ENCODE assay signal across 21 cellular contexts in genomic region chr12:24111591-24111990, GRCh38.
DNase-seq lines count a peak whose midpoint lies in the region; ATAC-seq and FAIRE-seq lines count a peak whose summit lies in the region.
"Had no signal": no experiment of that assay in that cellular context is flagged by ENCODE, and none has a peak within 500 bp of the region (broad histone marks: within the 10 kb centered on the region; RNA-seq: fewer than 3 reads in every experiment).

No MANE protein-coding gene starts in this region.

- no peak overlapping the region for H3K27ac Mint-ChIP-seq in activated CD8-positive, alpha-beta T cell treated with anti-CD3 and anti-CD28 coated beads, Interleukin-2, amount 10 ng/mL, durations not matched to agents 7 days and 5 days
- H3K27ac Mint-ChIP-seq: activated naive CD4-positive, alpha-beta T cell treated with anti-CD3 and anti-CD28 coated beads, Interleukin-2, amount 50 U/mL, for 72 hours; immature natural killer cell; stimulated activated naive CD8-positive, alpha-beta T cell treated with anti-CD3 and anti-CD28 coated beads, Interleukin-15, amount 100 ng/mL, for 72 hours had no signal

- DNase-seq in M059J (ENCODE audit: low read depth) (peak; percentile 54), midbrain (lab: John Stamatoyannopoulos, UW) (no peak), NCI-H1048 (lab: John Stamatoyannopoulos, UW) (no peak)
- no peak for DNase-seq in activated CD8-positive, alpha-beta T cell treated with anti-CD3 and anti-CD28 coated beads, Interleukin-2, amount 10 ng/mL, durations not matched to agents 7 days and 5 days
- DNase-seq in stimulated activated CD4-positive, alpha-beta T cell treated with anti-CD3 and anti-CD28 coated beads, Interleukin-1b, Interleukin-23, amount 100 ng/mL, for 48 hours: no peak
- DNase-seq: 8988T; activated CD4-positive, alpha-beta T cell treated with anti-CD3 and anti-CD28 coated beads for 4 hours; BE2C; body of pancreas; Caco-2; immature natural killer cell; NCI-H524; NK-92 treated with Interleukin-12 subunit alpha and Interleukin-12 subunit beta, amount 100 ng/mL, for 24 hours; spleen; stimulated activated naive CD8-positive, alpha-beta T cell treated with anti-CD3 and anti-CD28 coated beads, Interleukin-15, amount 100 ng/mL, for 72 hours had no signal

- no peaks in the 10 kb centered on the region for H3K27me3 Mint-ChIP-seq in activated CD8-positive, alpha-beta T cell treated with anti-CD3 and anti-CD28 coated beads, Interleukin-2, amount 10 ng/mL, durations not matched to agents 7 days and 5 days (ENCODE audit: low read depth)
- H3K27me3 Mint-ChIP-seq: stimulated activated naive CD8-positive, alpha-beta T cell treated with anti-CD3 and anti-CD28 coated beads, Interleukin-15, amount 100 ng/mL, for 72 hours had no signal

- CTCF ChIA-PET in activated CD8-positive, alpha-beta T cell treated with anti-CD3 and anti-CD28 coated beads, Interleukin-2, amount 10 ng/mL, durations not matched to agents 7 days and 5 days (lab: Charles Lee): no interaction called here

- no peak overlapping the region for H3K4me3 Mint-ChIP-seq in activated CD8-positive, alpha-beta T cell treated with anti-CD3 and anti-CD28 coated beads, Interleukin-2, amount 10 ng/mL, durations not matched to agents 7 days and 5 days
- H3K4me3 Mint-ChIP-seq: immature natural killer cell; stimulated activated naive CD8-positive, alpha-beta T cell treated with anti-CD3 and anti-CD28 coated beads, Interleukin-15, amount 100 ng/mL, for 72 hours had no signal

- FAIRE-seq in A204.1 (lab: Jason Lieb, UNC): peak; percentile 3
- FAIRE-seq in endometrium (lab: Jason Lieb, UNC): peak; percentile 55
- peak; percentile 49 for FAIRE-seq in islet of Langerhans (lab: Jason Lieb, UNC)
- FAIRE-seq: colon, GM19239 had no signal

- POLR2A ChIA-PET in activated CD8-positive, alpha-beta T cell treated with anti-CD3 and anti-CD28 coated beads, Interleukin-2, amount 10 ng/mL, durations not matched to agents 7 days and 5 days (lab: Charles Lee): no interaction called here

- H3K36me3 Mint-ChIP-seq in activated CD8-positive, alpha-beta T cell treated with anti-CD3 and anti-CD28 coated beads, Interleukin-2, amount 10 ng/mL, durations not matched to agents 7 days and 5 days (ENCODE audit: low read depth): no peaks in the 10 kb centered on the region
- H3K36me3 Mint-ChIP-seq: activated naive CD4-positive, alpha-beta T cell treated with anti-CD3 and anti-CD28 coated beads, Interleukin-2, amount 50 U/mL, for 72 hours; immature natural killer cell had no signal

- no peaks in the 10 kb centered on the region for H3K9me3 Mint-ChIP-seq in activated CD8-positive, alpha-beta T cell treated with anti-CD3 and anti-CD28 coated beads, Interleukin-2, amount 10 ng/mL, durations not matched to agents 7 days and 5 days (ENCODE audit: insufficient read depth)
- H3K9me3 Mint-ChIP-seq: activated naive CD4-positive, alpha-beta T cell treated with anti-CD3 and anti-CD28 coated beads, Interleukin-2, amount 50 U/mL, for 72 hours; stimulated activated naive CD8-positive, alpha-beta T cell treated with anti-CD3 and anti-CD28 coated beads, Interleukin-15, amount 100 ng/mL, for 72 hours had no signal

- ATAC-seq in activated CD8-positive, alpha-beta T cell treated with anti-CD3 and anti-CD28 coated beads, Interleukin-2, amount 10 ng/mL, durations not matched to agents 7 days and 5 days: no peak
- ATAC-seq: activated naive CD4-positive, alpha-beta T cell treated with anti-CD3 and anti-CD28 coated beads, Interleukin-2, amount 50 U/mL, for 72 hours; body of pancreas; stimulated activated naive CD8-positive, alpha-beta T cell treated with anti-CD3 and anti-CD28 coated beads, Interleukin-15, amount 100 ng/mL, for 72 hours had no signal

- no peaks in the 10 kb centered on the region for H3K4me1 Mint-ChIP-seq in activated CD8-positive, alpha-beta T cell treated with anti-CD3 and anti-CD28 coated beads, Interleukin-2, amount 10 ng/mL, durations not matched to agents 7 days and 5 days (ENCODE audit: low read depth)
- H3K4me1 Mint-ChIP-seq: immature natural killer cell; stimulated activated naive CD8-positive, alpha-beta T cell treated with anti-CD3 and anti-CD28 coated beads, Interleukin-15, amount 100 ng/mL, for 72 hours had no signal
